In the genomic region with DNA sequence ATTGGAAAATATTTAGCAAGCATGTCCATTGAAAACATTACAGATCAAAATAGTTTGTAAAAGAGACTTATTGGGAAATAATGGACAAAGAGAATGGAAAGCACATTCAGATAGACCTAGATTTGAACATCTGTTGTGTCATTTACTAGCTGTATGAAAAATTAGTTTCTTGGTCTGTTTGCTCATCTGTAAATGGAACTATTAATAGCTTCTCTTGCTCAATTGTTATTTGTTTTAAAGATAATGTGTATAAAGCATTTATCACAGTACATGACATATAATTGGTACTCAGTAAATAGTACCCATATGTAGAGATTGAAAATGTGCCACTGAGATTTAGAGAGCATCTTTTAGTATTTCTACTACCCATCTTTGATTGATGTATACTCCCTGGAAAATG, we compare ENCODE assay signal across 19 cellular contexts. TPM values are rescaled to one million over a fixed set of nuclear protein-coding genes. Genes with fewer than 3 reads are reported as not detected.
DNase-seq lines count a peak whose midpoint lies in the region; ATAC-seq lines count a peak whose summit lies in the region.
"Had no signal": no experiment of that assay in that cellular context is flagged by ENCODE, and none has a peak within 500 bp of the region (broad histone marks: within the 10 kb centered on the region; RNA-seq: fewer than 3 reads in every experiment).

No MANE protein-coding gene starts in this region.

- H3K9me3 ChIP-seq in KOPT-K1 (ENCODE audit: insufficient read depth, low read length, poor library complexity, severe bottlenecking) = peaks cover 40% of the 10 kb centered on the region

- no peaks in the 10 kb centered on the region for H3K27me3 Mint-ChIP-seq in activated naive CD4-positive, alpha-beta T cell treated with anti-CD3 and anti-CD28 coated beads, Interleukin-2, amount 10 ng/mL, durations not matched to agents 7 days and 5 days
- H3K27me3 Mint-ChIP-seq in activated T-helper 17 cell treated with anti-CD3 and anti-CD28 coated beads, Interleukin-2, amount 50 U/mL, for 72 hours = no peaks in the 10 kb centered on the region
- no peaks in the 10 kb centered on the region for H3K27me3 Mint-ChIP-seq in natural killer cell treated with Interleukin-12 subunit alpha and Interleukin-12 subunit beta and Interleukin-15 and Interleukin-18, amount 100 ng/mL, for 72 hours

- ATAC-seq in activated T-helper 17 cell treated with anti-CD3 and anti-CD28 coated beads, Interleukin-2, amount 50 U/mL, for 72 hours (replicated peaks) = no peak
- no peak for ATAC-seq in natural killer cell treated with Interleukin-12 subunit alpha and Interleukin-12 subunit beta and Interleukin-15 and Interleukin-18, amount 100 ng/mL, for 72 hours
- ATAC-seq in GM19463 (IDR thresholded peaks at IDR 0.05; ENCODE audit: unreplicated experiment) = no peak
- ATAC-seq: GM12878 had no signal

- DNase-seq in activated naive CD4-positive, alpha-beta T cell treated with anti-CD3 and anti-CD28 coated beads, Interleukin-2, amount 10 ng/mL, durations not matched to agents 7 days and 5 days = no peak
- DNase-seq in activated naive CD4-positive, alpha-beta T cell treated with anti-CD3 and anti-CD28 coated beads, Interleukin-2, amount 50 U/mL, for 16 hours = no peak
- no peak for DNase-seq in natural killer cell treated with Interleukin-12 subunit alpha and Interleukin-12 subunit beta and Interleukin-15 and Interleukin-18, amount 100 ng/mL, for 72 hours (ENCODE audit: low spot score)
- DNase-seq in activated CD4-positive, CD25-positive, alpha-beta regulatory T cell treated with anti-CD3 and anti-CD28 coated beads, Interleukin-2, amount 50 U/mL, for 72 hours = no peak
- no peak for DNase-seq in effector CD4-positive, alpha-beta T cell
- DNase-seq: DMS79, H9, KBM-7, MG63, NCI-H1092 treated with DMSO at 0.1 percent for 48 hours, NCI-H1930, NCI-H2171, Peyer's patch, SHP77 had no signal

- H3K36me3 ChIP-seq in KOPT-K1 (ENCODE audit: insufficient read depth, low read length) = peaks cover 69% of the 10 kb centered on the region

- CTCF ChIA-PET in activated naive CD4-positive, alpha-beta T cell treated with anti-CD3 and anti-CD28 coated beads, Interleukin-2, amount 10 ng/mL, durations not matched to agents 7 days and 5 days (lab: Charles Lee) = no interaction called here

- H3K9me3 Mint-ChIP-seq in activated naive CD4-positive, alpha-beta T cell treated with anti-CD3 and anti-CD28 coated beads, Interleukin-2, amount 10 ng/mL, durations not matched to agents 7 days and 5 days = peaks cover 29% of the 10 kb centered on the region
- H3K9me3 Mint-ChIP-seq in activated T-helper 17 cell treated with anti-CD3 and anti-CD28 coated beads, Interleukin-2, amount 50 U/mL, for 72 hours = peaks cover 14% of the 10 kb centered on the region
- peaks cover 14% of the 10 kb centered on the region for H3K9me3 Mint-ChIP-seq in natural killer cell treated with Interleukin-12 subunit alpha and Interleukin-12 subunit beta and Interleukin-15 and Interleukin-18, amount 100 ng/mL, for 72 hours

- H3K36me3 Mint-ChIP-seq in activated naive CD4-positive, alpha-beta T cell treated with anti-CD3 and anti-CD28 coated beads, Interleukin-2, amount 10 ng/mL, durations not matched to agents 7 days and 5 days = peaks cover 69% of the 10 kb centered on the region
- peaks cover 77% of the 10 kb centered on the region for H3K36me3 Mint-ChIP-seq in activated T-helper 17 cell treated with anti-CD3 and anti-CD28 coated beads, Interleukin-2, amount 50 U/mL, for 72 hours (ENCODE audit: low read depth)
- H3K36me3 Mint-ChIP-seq in natural killer cell treated with Interleukin-12 subunit alpha and Interleukin-12 subunit beta and Interleukin-15 and Interleukin-18, amount 100 ng/mL, for 72 hours = peaks cover 48% of the 10 kb centered on the region

- peaks cover 26% of the 10 kb centered on the region for H3K4me1 Mint-ChIP-seq in activated naive CD4-positive, alpha-beta T cell treated with anti-CD3 and anti-CD28 coated beads, Interleukin-2, amount 10 ng/mL, durations not matched to agents 7 days and 5 days
- H3K4me1 Mint-ChIP-seq in activated T-helper 17 cell treated with anti-CD3 and anti-CD28 coated beads, Interleukin-2, amount 50 U/mL, for 72 hours = peaks cover 15% of the 10 kb centered on the region
- H3K4me1 Mint-ChIP-seq in natural killer cell treated with Interleukin-12 subunit alpha and Interleukin-12 subunit beta and Interleukin-15 and Interleukin-18, amount 100 ng/mL, for 72 hours (ENCODE audit: low read depth in 2 of 2) = peaks cover 10 to 19% of the 10 kb centered on the region in 2 donors

- peak overlapping the region; percentile 62 for H3K27ac ChIP-seq in KOPT-K1 (ENCODE audit: low read depth, low read length, poor library complexity, severe bottlenecking)
- H3K27ac ChIP-seq: BLaER1 treated with 17β-estradiol and CSF1 and Interleukin-3, amounts not matched to agents 10 nM and 100 nM had no signal

- H3K4me3 Mint-ChIP-seq in activated naive CD4-positive, alpha-beta T cell treated with anti-CD3 and anti-CD28 coated beads, Interleukin-2, amount 10 ng/mL, durations not matched to agents 7 days and 5 days = peak overlapping the region; percentile 38
- H3K4me3 Mint-ChIP-seq in activated T-helper 17 cell treated with anti-CD3 and anti-CD28 coated beads, Interleukin-2, amount 50 U/mL, for 72 hours = peak overlapping the region; percentile 58
- peak overlapping the region; percentile 64 for H3K4me3 Mint-ChIP-seq in natural killer cell treated with Interleukin-12 subunit alpha and Interleukin-12 subunit beta and Interleukin-15 and Interleukin-18, amount 100 ng/mL, for 72 hours
- H3K4me3 Mint-ChIP-seq: H9 had no signal

- peak overlapping the region; percentile 85 for H3K27ac Mint-ChIP-seq in activated naive CD4-positive, alpha-beta T cell treated with anti-CD3 and anti-CD28 coated beads, Interleukin-2, amount 10 ng/mL, durations not matched to agents 7 days and 5 days
- peak overlapping the region; percentile 12 for H3K27ac Mint-ChIP-seq in activated T-helper 17 cell treated with anti-CD3 and anti-CD28 coated beads, Interleukin-2, amount 50 U/mL, for 72 hours
- H3K27ac Mint-ChIP-seq in natural killer cell treated with Interleukin-12 subunit alpha and Interleukin-12 subunit beta and Interleukin-15 and Interleukin-18, amount 100 ng/mL, for 72 hours = peak overlapping the region in 1 of 2 donors; percentile 77
- H3K27ac Mint-ChIP-seq: H9 had no signal

RNA-seq across cellular contexts. Expression of a gene that starts 25.9 kb away (rescaled TPM):
- 10 to 100 TPM; 25.6 to 29.0 TPM for total RNA-seq in activated T-helper 17 cell treated with anti-CD3 and anti-CD28 coated beads, Interleukin-2, amount 50 U/mL, for 72 hours
- total RNA-seq in natural killer cell treated with Interleukin-12 subunit alpha and Interleukin-12 subunit beta and Interleukin-15 and Interleukin-18, amount 100 ng/mL, for 72 hours = 10 to 100 TPM; 34.5 to 39.3 TPM

RNA-seq across cellular contexts. Expression of a gene that starts 26.0 kb away (rescaled TPM):
- 10 to 100 TPM; 19.7 to 25.8 TPM for total RNA-seq in activated T-helper 17 cell treated with anti-CD3 and anti-CD28 coated beads, Interleukin-2, amount 50 U/mL, for 72 hours
- 10 to 100 TPM; 17.9 to 36.6 TPM for total RNA-seq in natural killer cell treated with Interleukin-12 subunit alpha and Interleukin-12 subunit beta and Interleukin-15 and Interleukin-18, amount 100 ng/mL, for 72 hours
